In the genomic region with DNA sequence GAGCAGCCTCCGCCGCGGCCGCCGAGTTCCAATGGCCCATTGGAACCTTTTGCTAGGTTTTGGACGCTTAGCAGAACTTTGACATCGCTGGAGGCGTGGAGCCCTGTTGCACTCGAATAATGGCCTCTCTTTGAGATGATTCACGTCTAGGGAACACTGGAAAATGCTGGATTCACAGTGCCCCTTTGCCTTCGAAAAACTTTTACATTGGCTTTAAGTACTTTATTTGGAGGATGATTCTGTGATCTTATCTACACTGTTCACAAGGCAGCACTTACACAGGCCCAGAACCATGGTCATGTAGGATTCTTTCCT, we compare ENCODE assay signal across 8 cellular contexts. TPM values are rescaled to one million over a fixed set of nuclear protein-coding genes. Genes with fewer than 3 reads are reported as not detected.
A peak's percentile ranks its signal among the peaks of the same experiment; 100 is the strongest.
DNase-seq lines count a peak whose midpoint lies in the region; ATAC-seq and TF ChIP-seq lines count a peak whose summit lies in the region.

No MANE protein-coding gene starts in this region.

- ATAC-seq in lower lobe of right lung (no peak), upper lobe of left lung (ENCODE audit: low FRiP score in 2 of 2) (no peak), GM19463 (IDR thresholded peaks at IDR 0.05; ENCODE audit: unreplicated experiment) (no peak), GM19023 (IDR thresholded peaks at IDR 0.05; ENCODE audit: unreplicated experiment) (no peak)

- peaks cover 40% of the 10 kb centered on the region for H3K27me3 Mint-ChIP-seq in activated naive CD4-positive, alpha-beta T cell treated with anti-CD3 and anti-CD28 coated beads, Interleukin-2, amount 50 U/mL, for 24 hours

- H3K9me3 ChIP-seq in mammary epithelial cell (replicated peaks; ENCODE audit: insufficient read depth, low read length), result no peaks in the 10 kb centered on the region
- no peaks in the 10 kb centered on the region for H3K9me3 ChIP-seq in lower lobe of right lung
- H3K9me3 ChIP-seq in upper lobe of left lung, result no peaks in the 10 kb centered on the region

- H3K27ac ChIP-seq in mammary epithelial cell (ENCODE audit: insufficient read depth, low read depth, low read length) (peak overlapping the region; percentile 59), lower lobe of right lung (peak overlapping the region; percentile 87), upper lobe of left lung (peak overlapping the region; percentile 84 to 96 (median 92))

- peaks cover 17% of the 10 kb centered on the region for H3K4me1 Mint-ChIP-seq in activated naive CD4-positive, alpha-beta T cell treated with anti-CD3 and anti-CD28 coated beads, Interleukin-2, amount 50 U/mL, for 24 hours

- intact Hi-C loops in mammary epithelial cell (cut with micrococcal nuclease), result loop anchor here (2.0 to 10.0 kb wide), 5 partner anchors 30 to 532 kb away; a partner anchor contains a TSS
- intact Hi-C loops in lower lobe of right lung (cut with DNase I), result no loop called here

- H3K36me3 ChIP-seq in mammary epithelial cell (ENCODE audit: insufficient read depth, low read length), result no peaks in the 10 kb centered on the region
- H3K36me3 ChIP-seq in lower lobe of right lung, result no peaks in the 10 kb centered on the region
- H3K36me3 ChIP-seq in upper lobe of left lung, result no peaks in the 10 kb centered on the region

- H2AFZ ChIP-seq in mammary epithelial cell (ENCODE audit: low read depth, low read length), result peak overlapping the region; percentile 96

- peaks cover 6% of the 10 kb centered on the region for H3K79me2 ChIP-seq in mammary epithelial cell (ENCODE audit: insufficient read depth, low read length)

- H3K9ac ChIP-seq in mammary epithelial cell (ENCODE audit: insufficient read depth, low read length), result peak overlapping the region; percentile 70

- H3K36me3 Mint-ChIP-seq in activated naive CD4-positive, alpha-beta T cell treated with anti-CD3 and anti-CD28 coated beads, Interleukin-2, amount 50 U/mL, for 24 hours, result no peaks in the 10 kb centered on the region

- H3K4me2 ChIP-seq in mammary epithelial cell (ENCODE audit: insufficient read depth, low read depth, low read length), result peak overlapping the region; percentile 82

- peaks cover 3% of the 10 kb centered on the region for H3K9me3 Mint-ChIP-seq in activated naive CD4-positive, alpha-beta T cell treated with anti-CD3 and anti-CD28 coated beads, Interleukin-2, amount 50 U/mL, for 24 hours

- H3K4me3 ChIP-seq in mammary epithelial cell (replicated peaks in 1 of 3; ENCODE audit: insufficient read depth in 1 of 3, low read depth in 2 of 3, low read length in 3 of 3) (peak overlapping the region; percentile 63 to 97 (median 81)), lower lobe of right lung (peak overlapping the region; percentile 76), upper lobe of left lung (peak overlapping the region; percentile 66 to 95 (median 82))

- in situ Hi-C loops in mammary epithelial cell (cut with MboI; ENCODE audit: low sequenced_read_pairs in 2 of 2), result no loop called here

- no peak for DNase-seq in activated naive CD4-positive, alpha-beta T cell treated with anti-CD3 and anti-CD28 coated beads, Interleukin-2, amount 50 U/mL, for 16 hours
- no peak for DNase-seq in mammary epithelial cell
- no peak for DNase-seq in lower lobe of right lung
- no peak for DNase-seq in upper lobe of left lung
- DNase-seq in DMS53 (lab: John Stamatoyannopoulos, UW), result no peak

- peaks cover 7% of the 10 kb centered on the region for H3K4me1 ChIP-seq in mammary epithelial cell (ENCODE audit: insufficient read depth, low read length)
- H3K4me1 ChIP-seq in lower lobe of right lung, result peaks cover 20% of the 10 kb centered on the region
- peaks cover 0 to 20% (median 2%) of the 10 kb centered on the region in 4 donors for H3K4me1 ChIP-seq in upper lobe of left lung

- H3K4me3 Mint-ChIP-seq in activated naive CD4-positive, alpha-beta T cell treated with anti-CD3 and anti-CD28 coated beads, Interleukin-2, amount 50 U/mL, for 24 hours, result peak overlapping the region; percentile 40

- no peak for TF ChIP-seq CTCF in mammary epithelial cell (conservative IDR thresholded peaks at IDR 0.05 in 1 of 2, IDR thresholded peaks at IDR 0.05 in 1 of 2; ENCODE audit: extremely low read depth in 1 of 2, insufficient read depth in 1 of 2, low read depth in 1 of 2, low read length in 2 of 2)
- TF ChIP-seq CTCF in lower lobe of right lung (IDR thresholded peaks at IDR 0.05), result no peak
- TF ChIP-seq CTCF in upper lobe of left lung (IDR thresholded peaks at IDR 0.05), result no peak

- TF ChIP-seq POLR2A in upper lobe of left lung (IDR thresholded peaks at IDR 0.05), result no peak

- 0% methylated on average over 11 of the region's 11 CpGs for WGBS in mammary epithelial cell (ENCODE audit: low coverage, missing lambda C conversion rate)
- WGBS in upper lobe of left lung, 2 donors, result 3 to 8% methylated on average over 5 to 11 of the region's 11 CpGs

- H3K27ac Mint-ChIP-seq in activated naive CD4-positive, alpha-beta T cell treated with anti-CD3 and anti-CD28 coated beads, Interleukin-2, amount 50 U/mL, for 24 hours, result no peak overlapping the region

- dilution Hi-C loops in mammary epithelial cell (cut with HindIII; ENCODE audit: low sequenced_read_pairs), result no loop called here

- H3K27me3 ChIP-seq in mammary epithelial cell (ENCODE audit: insufficient read depth, low read length) (no peaks in the 10 kb centered on the region), lower lobe of right lung (ENCODE audit: low read depth) (no peaks in the 10 kb centered on the region), upper lobe of left lung (peaks cover 0 to 9% (median 0%) of the 10 kb centered on the region in 4 donors)

- CTCF ChIA-PET in mammary epithelial cell (lab: Charles Lee; ENCODE audit: low non-redundant PET), result no interaction called here

- no peak for TF ChIP-seq EP300 in upper lobe of left lung (IDR thresholded peaks at IDR 0.05)

- no peaks in the 10 kb centered on the region for H4K20me1 ChIP-seq in mammary epithelial cell (ENCODE audit: insufficient read depth, low read length)

- TSS peak; percentile 47 for BruUV-seq in mammary epithelial cell (replicated peaks; lab: Mats Ljungman, UMichigan)

RNA-seq across cellular contexts. Expression of a gene that starts 0.5 kb away (rescaled TPM):
- total RNA-seq in mammary epithelial cell, result 10 to 100 TPM; 26.5 to 31.0 TPM
- polyA plus RNA-seq in mammary epithelial cell, result 38.7 TPM
- 46.7 TPM for polyA minus RNA-seq in mammary epithelial cell
- 39.5 TPM for total RNA-seq in lower lobe of right lung
- 10 to 100 TPM in 5 of 6 donors, 1 to 10 TPM in 1; 8.4 to 46.1 (median 29.2) TPM for total RNA-seq in upper lobe of left lung

RNA-seq across cellular contexts. Expression of a gene that starts 52.0 kb away (rescaled TPM):
- total RNA-seq in mammary epithelial cell, result under 1 TPM; 0.16 to 0.33 TPM
- 0.07 TPM for polyA plus RNA-seq in mammary epithelial cell
- polyA minus RNA-seq in mammary epithelial cell, result not detected
- total RNA-seq in lower lobe of right lung, result 6.7 TPM
- total RNA-seq in upper lobe of left lung, result 10 to 100 TPM in 1 of 6 donors, 1 to 10 TPM in 5; 2.8 to 12.8 (median 3.6) TPM
